Comparison of ENCODE assay signal across 8 cellular contexts in the genomic region with DNA sequence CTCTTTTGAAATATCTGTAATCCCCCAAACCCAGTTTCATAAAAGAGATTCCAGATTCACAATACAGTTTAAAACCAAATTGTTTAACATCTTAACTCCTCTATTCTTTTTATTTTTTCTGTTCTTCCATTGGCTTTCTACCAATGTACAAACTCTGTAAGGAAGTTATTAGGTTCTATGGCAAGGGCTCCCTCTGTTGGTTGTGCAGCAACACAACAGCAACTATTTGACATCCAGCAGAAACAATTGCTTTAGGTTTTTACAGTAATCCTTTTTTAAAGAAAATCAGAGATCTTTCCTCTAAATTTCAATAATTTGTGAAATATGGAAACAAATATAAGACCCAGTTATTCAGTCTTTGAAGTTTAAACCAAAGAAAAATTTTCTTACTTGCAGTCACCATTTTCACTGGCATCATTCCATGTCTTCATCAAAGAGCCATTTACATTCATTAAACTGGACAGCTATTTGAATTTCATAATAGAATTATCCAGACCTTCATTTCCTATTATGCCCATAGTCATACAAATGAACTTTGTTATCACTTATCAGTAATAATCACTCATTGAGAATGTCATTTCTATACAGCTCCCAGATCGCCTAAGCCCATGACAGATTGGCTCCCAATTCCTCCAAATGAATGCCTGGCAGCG. TPM values are rescaled to one million over a fixed set of nuclear protein-coding genes. Genes with fewer than 3 reads are reported as not detected.
A peak's percentile ranks its signal among the peaks of the same experiment; 100 is the strongest.
DNase-seq lines count a peak whose midpoint lies in the region; ATAC-seq and FAIRE-seq lines count a peak whose summit lies in the region.

No MANE protein-coding gene starts in this region.

- no peaks in the 10 kb centered on the region for H3K27me3 Mint-ChIP-seq in activated T-helper 17 cell treated with anti-CD3 and anti-CD28 coated beads, Interleukin-2, amount 50 U/mL, for 72 hours

- no peaks in the 10 kb centered on the region for H3K36me3 Mint-ChIP-seq in activated T-helper 17 cell treated with anti-CD3 and anti-CD28 coated beads, Interleukin-2, amount 50 U/mL, for 72 hours (ENCODE audit: low read depth)

- no peaks in the 10 kb centered on the region for H3K4me1 Mint-ChIP-seq in activated T-helper 17 cell treated with anti-CD3 and anti-CD28 coated beads, Interleukin-2, amount 50 U/mL, for 72 hours

- H3K27ac Mint-ChIP-seq in activated T-helper 17 cell treated with anti-CD3 and anti-CD28 coated beads, Interleukin-2, amount 50 U/mL, for 72 hours = no peak overlapping the region

- ATAC-seq in HG03354 (IDR thresholded peaks at IDR 0.05; ENCODE audit: poor library complexity, severe bottlenecking, unreplicated experiment) (peak; percentile 55), HG02763 (IDR thresholded peaks at IDR 0.05; ENCODE audit: unreplicated experiment) (no peak)
- ATAC-seq in activated T-helper 17 cell treated with anti-CD3 and anti-CD28 coated beads, Interleukin-2, amount 50 U/mL, for 72 hours (replicated peaks) = no peak

- H3K4me3 Mint-ChIP-seq in activated T-helper 17 cell treated with anti-CD3 and anti-CD28 coated beads, Interleukin-2, amount 50 U/mL, for 72 hours = no peak overlapping the region

- H3K9me3 Mint-ChIP-seq in activated T-helper 17 cell treated with anti-CD3 and anti-CD28 coated beads, Interleukin-2, amount 50 U/mL, for 72 hours = no peaks in the 10 kb centered on the region

- peak; percentile 67 for DNase-seq in DMS79 (lab: John Stamatoyannopoulos, UW)
- DNase-seq in NCI-H748 (lab: John Stamatoyannopoulos, UW; ENCODE audit: unreplicated experiment) = peak; percentile 68
- peak; percentile 24 for DNase-seq in activated T-cell treated with anti-CD3 and anti-CD28 coated beads for 4 hours
- DNase-seq in frontal cortex (ENCODE audit: low spot score in 2 of 2) = peak; percentile 29 to 64
- DNase-seq in pulmonary artery endothelial cell (ENCODE audit: low read depth, low spot score) = peak; percentile 47

- peak; percentile 80 for FAIRE-seq in frontal cortex (lab: Jason Lieb, UNC)

RNA-seq across cellular contexts. Expression of gene RNF11, which starts 46.5 kb away (rescaled TPM):
- total RNA-seq in frontal cortex = 177 TPM
- 87.7 and 120 TPM in 2 replicates for total RNA-seq in pulmonary artery endothelial cell
- 10 to 100 TPM; 23.6 to 30.3 TPM for total RNA-seq in activated T-helper 17 cell treated with anti-CD3 and anti-CD28 coated beads, Interleukin-2, amount 50 U/mL, for 72 hours
